Comparison of ENCODE assay signal across 9 cellular contexts in the genomic region with DNA sequence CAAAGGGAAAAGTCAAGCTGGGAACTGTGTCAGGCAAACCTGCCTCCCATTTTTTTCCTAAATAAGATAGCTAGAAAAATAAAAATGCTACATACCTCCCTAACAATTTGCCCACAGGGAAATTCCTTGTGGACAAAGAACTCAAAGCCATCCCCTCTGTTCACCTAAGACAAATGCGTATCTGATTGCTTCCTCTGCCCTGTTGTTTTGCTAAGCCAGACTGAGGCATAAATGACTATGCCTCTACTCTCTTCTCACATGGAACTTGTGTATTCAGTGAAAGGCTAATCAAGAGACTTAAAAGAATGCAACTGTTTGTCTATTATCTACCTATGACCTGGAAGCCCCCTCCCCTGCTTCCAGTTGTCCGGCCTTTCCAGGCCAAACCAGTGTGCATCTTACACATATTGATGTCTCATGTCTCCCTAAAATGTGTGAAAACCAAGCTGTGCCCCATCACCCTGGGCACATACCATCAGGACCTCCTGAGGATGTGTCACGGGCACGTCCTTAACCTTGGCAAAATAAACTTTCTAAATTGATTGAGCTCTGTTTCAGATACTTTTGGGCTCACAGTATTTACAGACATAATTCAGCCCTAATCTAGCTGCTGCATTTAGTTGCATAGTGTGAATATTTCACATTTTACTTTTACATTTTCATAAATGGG. TPM values are rescaled to one million over a fixed set of nuclear protein-coding genes. Genes with fewer than 3 reads are reported as not detected.
A peak's percentile ranks its signal among the peaks of the same experiment; 100 is the strongest.
DNase-seq lines count a peak whose midpoint lies in the region; ATAC-seq, FAIRE-seq and TF ChIP-seq lines count a peak whose summit lies in the region.
"Had no signal": no experiment of that assay in that cellular context is flagged by ENCODE, and none has a peak within 500 bp of the region (broad histone marks: within the 10 kb centered on the region; RNA-seq: fewer than 3 reads in every experiment).

No MANE protein-coding gene starts in this region.

- H3K36me3 ChIP-seq in gastroesophageal sphincter (no peaks in the 10 kb centered on the region), small intestine (ENCODE audit: control insufficient read depth in 2 of 2, insufficient read depth in 2 of 2, low read length in 2 of 2) (no peaks in the 10 kb centered on the region)

- TF ChIP-seq CTCF in VCaP (conservative IDR thresholded peaks at IDR 0.05) (no peak), gastroesophageal sphincter (IDR thresholded peaks at IDR 0.05) (no peak), D721Med (IDR thresholded peaks at IDR 0.05; ENCODE audit: insufficient read depth, missing control alignments) (no peak), foreskin fibroblast (IDR thresholded peaks at IDR 0.05; ENCODE audit: low read depth, low read length) (no peak)

- H3K9me3 ChIP-seq in gastroesophageal sphincter (no peaks in the 10 kb centered on the region), small intestine (ENCODE audit: control insufficient read depth, low read depth) (no peaks in the 10 kb centered on the region)

- ATAC-seq in gastroesophageal sphincter (no peak), HG03045 (IDR thresholded peaks at IDR 0.05; ENCODE audit: unreplicated experiment) (no peak)

- peak overlapping the region; percentile 95 for H3K27ac ChIP-seq in VCaP
- peak overlapping the region; percentile 58 to 94 (median 82) for H3K27ac ChIP-seq in gastroesophageal sphincter
- peak overlapping the region; percentile 4 to 24 for H3K27ac ChIP-seq in small intestine (ENCODE audit: low read depth in 1 of 2, low read length in 1 of 2)

- FAIRE-seq in G401.6 (lab: Jason Lieb, UNC), result peak; percentile 13
- FAIRE-seq in small intestine (lab: Jason Lieb, UNC), result no peak
- FAIRE-seq in D721Med (lab: Jason Lieb, UNC), result no peak

- WGBS in gastroesophageal sphincter (ENCODE audit: low coverage in 1 of 2), 2 donors, result 60 to 89% methylated on average over 1 to 4 of the region's 4 CpGs
- 89 to 94% (median 94%) methylated on average over 4 of the region's 4 CpGs for WGBS in small intestine, 3 donors

- DNase-seq in small intestine (no peak), D721Med (ENCODE audit: insufficient read length, low spot score) (no peak), foreskin fibroblast (no peak)
- DNase-seq in stimulated activated CD4-positive, alpha-beta T cell treated with anti-CD3 and anti-CD28 coated beads, Interleukin-1b, Interleukin-23, amount 100 ng/mL, for 48 hours, result no peak
- DNase-seq: NCI-H748 treated with DMSO at 0.1 percent for 48 hours had no signal

- H3K4me1 ChIP-seq in gastroesophageal sphincter, result peaks cover 18 to 97% (median 45%) of the 10 kb centered on the region in 3 donors
- peaks cover 5 to 28% of the 10 kb centered on the region in 2 donors for H3K4me1 ChIP-seq in small intestine (ENCODE audit: control insufficient read depth in 2 of 2, insufficient read depth in 1 of 2, low read depth in 1 of 2, low read length in 1 of 2)

- H3K27me3 ChIP-seq in gastroesophageal sphincter (no peaks in the 10 kb centered on the region), small intestine (ENCODE audit: control insufficient read depth in 2 of 2, insufficient read depth in 2 of 2, low read length in 2 of 2) (no peaks in the 10 kb centered on the region)

- no peak for TF ChIP-seq EP300 in gastroesophageal sphincter (IDR thresholded peaks at IDR 0.05)

- H3K4me3 ChIP-seq in gastroesophageal sphincter (no peak overlapping the region), small intestine (ENCODE audit: low read depth in 1 of 2, low read length in 2 of 2) (no peak overlapping the region), foreskin fibroblast (ENCODE audit: low read depth in 1 of 2, low read length in 2 of 2) (no peak overlapping the region)

- no peak for TF ChIP-seq POLR2A in gastroesophageal sphincter (IDR thresholded peaks at IDR 0.05)

RNA-seq across cellular contexts. Expression of a gene that starts 15.8 kb away (rescaled TPM):
- 100 to 1,000 TPM in 2 of 4 donors, 10 to 100 TPM in 2; 41.9 to 144 (median 81.8) TPM for total RNA-seq in gastroesophageal sphincter
- polyA plus RNA-seq in small intestine, result 10 to 100 TPM; 29.2 to 33.1 (median 31.2) TPM

Comparison
In these comparisons a context has a peak if more than half of its experiments do, and no peak if none do; other contexts are left out.
1. H3K27ac ChIP-seq: peak in every context shown above with its lines; median percentile 95 in VCaP; 82 in gastroesophageal sphincter; 14 in small intestine.